ENCODE assay signal across 14 cellular contexts in the genomic region with DNA sequence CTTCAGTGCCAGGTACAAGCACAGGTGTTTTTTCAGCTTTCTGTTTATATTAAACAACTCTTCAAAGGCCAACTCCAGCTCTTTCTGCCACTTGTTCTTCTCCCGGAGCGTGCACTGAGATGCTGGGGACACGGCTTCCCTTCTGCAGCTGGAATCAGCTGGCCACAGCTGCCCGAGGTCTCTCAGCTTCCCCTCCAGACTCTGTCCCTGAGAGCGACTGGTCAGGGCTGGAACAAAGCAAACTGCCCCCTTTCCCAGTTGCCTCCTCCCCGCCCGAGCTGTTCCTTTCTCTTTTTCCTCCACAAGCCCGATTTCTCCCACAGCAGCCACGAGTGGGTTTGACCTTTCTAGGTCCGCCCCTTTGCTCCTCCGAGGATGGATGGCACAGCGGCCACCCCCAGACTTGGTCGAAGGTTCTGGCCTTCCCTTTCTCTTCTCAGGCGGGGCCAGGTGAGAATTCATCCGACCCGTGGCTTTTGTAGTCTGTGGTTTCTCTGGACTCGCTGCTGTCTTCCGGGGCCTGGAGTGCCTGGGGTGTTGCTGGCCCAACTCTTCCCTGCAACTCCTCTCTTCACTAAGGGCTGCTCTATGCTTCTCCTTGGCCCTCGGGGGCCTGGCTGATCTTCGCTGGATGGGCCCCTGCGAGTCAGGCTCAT. TPM values are rescaled to one million over a fixed set of nuclear protein-coding genes. Genes with fewer than 3 reads are reported as not detected.
DNase-seq lines count a peak whose midpoint lies in the region; ATAC-seq and TF ChIP-seq lines count a peak whose summit lies in the region.
"Had no signal": no experiment of that assay in that cellular context is flagged by ENCODE, and none has a peak within 500 bp of the region (broad histone marks: within the 10 kb centered on the region; RNA-seq: fewer than 3 reads in every experiment).

No MANE protein-coding gene starts in this region.

- peak overlapping the region; percentile 89; the same call in 1 of the 2 replicates for H3K4me2 ChIP-seq in OCI-LY3 (ENCODE audit: low read length)

- no peaks in the 10 kb centered on the region for H4K20me1 ChIP-seq in OCI-LY3 (ENCODE audit: insufficient read depth, low read length)

- H3K36me3 ChIP-seq in OCI-LY3 (replicated peaks; ENCODE audit: low read depth, low read length), result no peaks in the 10 kb centered on the region
- no peaks in the 10 kb centered on the region for H3K36me3 ChIP-seq in BE2C
- H3K36me3 ChIP-seq: adrenal gland, HAP-1, ovary had no signal

- ATAC-seq in left ventricle myocardium superior (peak; percentile 35), GM18873 (IDR thresholded peaks at IDR 0.05; ENCODE audit: low FRiP score, unreplicated experiment) (no peak), GM21515 (IDR thresholded peaks at IDR 0.05; ENCODE audit: unreplicated experiment) (no peak)

- no peaks in the 10 kb centered on the region for H3K79me2 ChIP-seq in OCI-LY3 (ENCODE audit: low read length)

- no peak overlapping the region for H2AFZ ChIP-seq in OCI-LY3 (ENCODE audit: low read depth, low read length)

- H3K4me3 ChIP-seq in OCI-LY3 (ENCODE audit: low read length) (no peak overlapping the region), skin epidermis (no peak overlapping the region), BE2C (ENCODE audit: low read depth, low read length) (no peak overlapping the region)
- H3K4me3 ChIP-seq: adrenal gland, HAP-1, ovary had no signal

- H3K27me3 ChIP-seq in OCI-LY3 (ENCODE audit: low read depth, low read length) (no peaks in the 10 kb centered on the region), BE2C (no peaks in the 10 kb centered on the region)
- H3K27me3 ChIP-seq: adrenal gland, ovary had no signal

- H3K27ac ChIP-seq in OCI-LY3 (ENCODE audit: low read length) (peak overlapping the region; percentile 94), skin epidermis (peak overlapping the region in 11 of 21 experiments; percentile 15 to 77 (median 51))

- peak; percentile 47 for DNase-seq in DMS79 (lab: John Stamatoyannopoulos, UW)
- DNase-seq in left ventricle myocardium superior, result no peak
- DNase-seq in EL, result no peak
- no peak for DNase-seq in BE2C
- DNase-seq: adrenal gland; KBM-7; NCI-H187 treated with DMSO at 0.1 percent for 48 hours; ovary; stimulated activated CD4-positive, alpha-beta T cell treated with anti-CD3 and anti-CD28 coated beads, Interleukin-2, amount 100 ng/mL, for 48 hours had no signal

- no peak for TF ChIP-seq CTCF in OCI-LY3 (IDR thresholded peaks at IDR 0.05; ENCODE audit: low read depth, low read length)
- TF ChIP-seq CTCF in BE2C (IDR thresholded peaks at IDR 0.05; ENCODE audit: low read depth, low read length), result no peak

- no peak overlapping the region for H3K9ac ChIP-seq in OCI-LY3 (ENCODE audit: low read length)

- intact Hi-C loops in left ventricle myocardium superior (cut with micrococcal nuclease), result no loop called here

- H3K9me3 ChIP-seq in OCI-LY3 (ENCODE audit: insufficient read depth, low read length) (no peaks in the 10 kb centered on the region), BE2C (no peaks in the 10 kb centered on the region)
- H3K9me3 ChIP-seq: adrenal gland, HAP-1, ovary had no signal

- H3K4me1 ChIP-seq in OCI-LY3 (ENCODE audit: low read length) (peaks cover 50% of the 10 kb centered on the region), BE2C (peaks cover 15% of the 10 kb centered on the region)
- H3K4me1 ChIP-seq: HAP-1 had no signal

RNA-seq across cellular contexts. Expression of gene CEP295NL, which starts 11.5 kb away (rescaled TPM):
- total RNA-seq in left ventricle myocardium superior, result 0.79 TPM
- polyA plus RNA-seq in BE2C (2012; ENCODE audit: insufficient read depth, insufficient read length, low read depth), result 0.62 TPM

RNA-seq across cellular contexts. Expression of gene TIMP2, which starts 33.7 kb away (rescaled TPM):
- 132 TPM for total RNA-seq in left ventricle myocardium superior
- polyA plus RNA-seq in BE2C (2012; ENCODE audit: insufficient read depth, insufficient read length, low read depth), result 93.4 TPM

RNA-seq across cellular contexts. Expression of gene USP36, which starts 50.9 kb away (rescaled TPM):
- 24.7 TPM for total RNA-seq in left ventricle myocardium superior
- polyA plus RNA-seq in BE2C (2012; ENCODE audit: insufficient read depth, insufficient read length, low read depth), result 110 TPM
